In the genomic region with DNA sequence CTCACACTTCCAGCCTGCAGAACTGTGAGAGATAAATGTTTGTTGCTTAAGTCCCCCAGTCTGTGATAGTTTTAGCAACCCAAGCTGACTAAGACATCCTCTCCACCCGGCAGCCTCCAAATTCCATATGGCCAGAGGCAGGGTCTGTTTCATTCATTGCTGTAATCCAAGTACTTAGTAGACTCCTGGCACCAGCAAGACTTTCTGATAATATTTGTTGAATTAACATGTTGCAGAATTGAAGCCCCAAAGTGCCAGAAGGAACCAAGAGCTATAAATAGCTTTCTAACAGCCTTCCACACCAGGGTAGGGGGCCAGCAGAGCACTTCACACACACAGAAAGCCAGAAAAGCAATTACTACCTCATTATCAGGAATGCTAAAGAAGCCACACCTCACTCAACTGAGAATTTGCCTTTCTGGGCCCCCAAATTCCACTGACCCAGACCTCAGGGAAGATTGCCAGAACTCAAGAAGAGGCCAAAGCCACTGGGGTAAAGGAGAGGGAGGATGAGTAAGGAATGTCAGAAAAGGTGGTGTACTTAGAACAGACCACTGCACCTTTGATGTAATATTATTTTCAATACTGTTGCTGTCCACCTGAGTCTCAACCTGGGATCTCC, we compare ENCODE assay signal across 14 cellular contexts. TPM values are rescaled to one million over a fixed set of nuclear protein-coding genes. Genes with fewer than 3 reads are reported as not detected.
A peak's percentile ranks its signal among the peaks of the same experiment; 100 is the strongest.
DNase-seq lines count a peak whose midpoint lies in the region; ATAC-seq, FAIRE-seq and TF ChIP-seq lines count a peak whose summit lies in the region.
"Had no signal": no experiment of that assay in that cellular context is flagged by ENCODE, and none has a peak within 500 bp of the region (broad histone marks: within the 10 kb centered on the region; RNA-seq: fewer than 3 reads in every experiment).

No MANE protein-coding gene starts in this region.

- dilution Hi-C loops in endothelial cell of umbilical vein (cut with MboI; ENCODE audit: extremely low pct_ligation_motif_present, low sequenced_read_pairs) = no loop called here

- peaks cover 0 to 8% (median 0%) of the 10 kb centered on the region in 11 experiments; a peak in 1 of 22 replicates for H3K9me3 ChIP-seq in BLaER1 treated with 17β-estradiol and CSF1 and Interleukin-3, amounts not matched to agents 10 nM and 100 nM (replicated peaks in 1 of 11)
- H3K9me3 ChIP-seq in endothelial cell of umbilical vein (replicated peaks; ENCODE audit: control insufficient read depth, insufficient read depth, low read length) = no peaks in the 10 kb centered on the region
- H3K9me3 ChIP-seq in osteoblast (ENCODE audit: low read depth, low read length) = no peaks in the 10 kb centered on the region

- H3K27me3 ChIP-seq in BLaER1 treated with 17β-estradiol and CSF1 and Interleukin-3, amounts not matched to agents 10 nM and 100 nM = no peaks in the 10 kb centered on the region
- H3K27me3 ChIP-seq in endothelial cell of umbilical vein (ENCODE audit: control insufficient read depth in 2 of 2, insufficient read depth in 2 of 2, low read length in 2 of 2) (no peaks in the 10 kb centered on the region), osteoblast (ENCODE audit: insufficient read depth, low read length) (no peaks in the 10 kb centered on the region)

- CTCF ChIA-PET in endothelial cell of umbilical vein (lab: Charles Lee) = no interaction called here

- peak; percentile 54 to 79 for DNase-seq in NCI-H524 (lab: John Stamatoyannopoulos, UW)
- peak; percentile 37 for DNase-seq in endothelial cell of umbilical vein (ENCODE audit: low read depth, low spot score)
- no peak for DNase-seq in osteoblast (ENCODE audit: insufficient read length, low spot score, missing footprints)
- no peak for DNase-seq in NAMALWA (ENCODE audit: low spot score)
- DNase-seq in DMS53 treated with DMSO at 0.1 percent for 48 hours (lab: John Stamatoyannopoulos, UW; ENCODE audit: unreplicated experiment) = no peak
- DNase-seq: activated CD4-positive, alpha-beta T cell treated with anti-CD3 and anti-CD28 coated beads for 4 hours; activated naive CD4-positive, alpha-beta T cell; posterior cingulate gyrus; SIG-M5 had no signal

- FAIRE-seq in endothelial cell of umbilical vein (lab: Jason Lieb, UNC) = no peak
- FAIRE-seq: GM12891 had no signal

- no peak for ATAC-seq in HG02885 (IDR thresholded peaks at IDR 0.05; ENCODE audit: poor library complexity, unreplicated experiment)
- ATAC-seq in HG02840 (IDR thresholded peaks at IDR 0.05; ENCODE audit: low FRiP score, unreplicated experiment) = no peak
- ATAC-seq: CD8-positive, alpha-beta T cell had no signal

- no peak overlapping the region for H3K9ac ChIP-seq in BLaER1 treated with 17β-estradiol and CSF1 and Interleukin-3, amounts not matched to agents 10 nM and 100 nM
- H3K9ac ChIP-seq in endothelial cell of umbilical vein (replicated peaks; ENCODE audit: extremely low read depth, insufficient read depth, low read length) = no peak overlapping the region

- H3K79me2 ChIP-seq in endothelial cell of umbilical vein (ENCODE audit: control insufficient read depth, insufficient read depth, low read length) (peaks cover 81% of the 10 kb centered on the region), osteoblast (ENCODE audit: insufficient read depth, low read length) (peaks cover 58% of the 10 kb centered on the region)

- no peak overlapping the region for H3K27ac ChIP-seq in BLaER1 treated with 17β-estradiol and CSF1 and Interleukin-3, amounts not matched to agents 10 nM and 100 nM
- peak overlapping the region; percentile 93 for H3K27ac ChIP-seq in endothelial cell of umbilical vein (ENCODE audit: insufficient read depth, low read depth, low read length)
- peak overlapping the region; percentile 99 for H3K27ac ChIP-seq in osteoblast (ENCODE audit: low read depth, low read length)

- peaks cover 0 to 27% (median 6%) of the 10 kb centered on the region in 11 experiments; a peak in 9 of 22 replicates for H4K20me1 ChIP-seq in BLaER1 treated with 17β-estradiol and CSF1 and Interleukin-3, amounts not matched to agents 10 nM and 100 nM
- H4K20me1 ChIP-seq in endothelial cell of umbilical vein (replicated peaks; ENCODE audit: control insufficient read depth, extremely low read depth, insufficient read depth, low read length) (no peaks in the 10 kb centered on the region), osteoblast (ENCODE audit: insufficient read depth, low read length) (no peaks in the 10 kb centered on the region)

- no peak for TF ChIP-seq POLR2A in endothelial cell of umbilical vein (IDR thresholded peaks at IDR 0.05; ENCODE audit: low read depth, low read length)

- peak overlapping the region in 10 of 11 experiments; percentile 45 to 76 (median 66); a peak in 12 of 22 replicates for H3K4me2 ChIP-seq in BLaER1 treated with 17β-estradiol and CSF1 and Interleukin-3, amounts not matched to agents 10 nM and 100 nM
- peak overlapping the region; percentile 56 for H3K4me2 ChIP-seq in endothelial cell of umbilical vein (ENCODE audit: insufficient read depth, low read length)
- H3K4me2 ChIP-seq in osteoblast (ENCODE audit: insufficient read depth, low read length) = peak overlapping the region; percentile 15

- H2AFZ ChIP-seq in endothelial cell of umbilical vein (ENCODE audit: low read depth, low read length) = no peak overlapping the region
- no peak overlapping the region for H2AFZ ChIP-seq in osteoblast (ENCODE audit: low read length)

- POLR2A ChIA-PET in endothelial cell of umbilical vein (lab: Charles Lee) = interaction anchor here (1.0 kb wide), 1 partner anchor 13 kb away, joined by 3 read pairs; no protein-coding TSS in a partner anchor

- intact Hi-C loops in endothelial cell of umbilical vein (cut with micrococcal nuclease) = no loop called here

- BruUV-seq in endothelial cell of umbilical vein (replicated peaks; lab: Mats Ljungman, UMichigan) = no TSS peak

- no peaks in the 10 kb centered on the region for H3K9me1 ChIP-seq in endothelial cell of umbilical vein (replicated peaks; ENCODE audit: control insufficient read depth, extremely low read depth, insufficient read depth, low read length)

- TF ChIP-seq CTCF in endothelial cell of umbilical vein (IDR thresholded peaks at IDR 0.05; ENCODE audit: extremely low read depth in 1 of 2, insufficient read depth in 1 of 2, low read depth in 1 of 2, low read length in 2 of 2) = no peak
- no peak for TF ChIP-seq CTCF in osteoblast (IDR thresholded peaks at IDR 0.05; ENCODE audit: extremely low read depth, low read depth, low read length)

- H3K36me3 ChIP-seq in BLaER1 treated with 17β-estradiol and CSF1 and Interleukin-3, amounts not matched to agents 10 nM and 100 nM = peaks cover 0 to 14% (median 0%) of the 10 kb centered on the region in 11 experiments; a peak in 3 of 22 replicates
- H3K36me3 ChIP-seq in endothelial cell of umbilical vein (ENCODE audit: control insufficient read depth in 2 of 2, extremely low read depth in 1 of 2, insufficient read depth in 2 of 2, low read length in 2 of 2) (no peaks in the 10 kb centered on the region), osteoblast (ENCODE audit: insufficient read depth, low read length) (no peaks in the 10 kb centered on the region)

- no peak overlapping the region for H3K4me3 ChIP-seq in BLaER1 treated with 17β-estradiol and CSF1 and Interleukin-3, amounts not matched to agents 10 nM and 100 nM
- H3K4me3 ChIP-seq in endothelial cell of umbilical vein (replicated peaks in 1 of 3; ENCODE audit: insufficient read depth in 1 of 3, low read depth in 1 of 3, low read length in 3 of 3) = no peak overlapping the region
- H3K4me3 ChIP-seq in osteoblast (ENCODE audit: insufficient read depth, low read length) = no peak overlapping the region

- peaks cover 73 to 90% (median 85%) of the 10 kb centered on the region in 10 experiments for H3K4me1 ChIP-seq in BLaER1 treated with 17β-estradiol and CSF1 and Interleukin-3, amounts not matched to agents 10 nM and 100 nM
- peaks cover 84% of the 10 kb centered on the region for H3K4me1 ChIP-seq in endothelial cell of umbilical vein (ENCODE audit: control insufficient read depth, extremely low read depth, insufficient read depth, low read length)
- H3K4me1 ChIP-seq in osteoblast (ENCODE audit: insufficient read depth, low read length) = peaks cover 89% of the 10 kb centered on the region

TF ChIP-seq in endothelial cell of umbilical vein, 7 proteins besides CTCF, POLR2A, EP300 and RAD21:
- no peak for TF ChIP-seq GATA2 (IDR thresholded peaks at IDR 0.05; ENCODE audit: insufficient read depth, insufficient read length, low read depth, low read length)
- TF ChIP-seq JUN (IDR thresholded peaks at IDR 0.05; ENCODE audit: borderline replicate concordance, insufficient read depth, insufficient read length, low read depth) = no peak
- no peak for TF ChIP-seq POLR2AphosphoS5 (IDR thresholded peaks at IDR 0.05; ENCODE audit: insufficient read depth, low read depth, low read length)
TF ChIP-seq in endothelial cell of umbilical vein: peak in this region for 0.

RNA-seq across cellular contexts. Expression of a gene that starts 5.7 kb away (rescaled TPM):
- total RNA-seq in endothelial cell of umbilical vein = 39.2 and 39.7 TPM in 2 replicates
- 22.1 and 23.2 TPM in 2 replicates for polyA plus RNA-seq in endothelial cell of umbilical vein
- polyA plus RNA-seq in endothelial cell of umbilical vein (2011; cell fraction: cytosol; rRNA removed) = 14.3 and 16.9 TPM in 2 replicates
- 86.8 and 90.9 TPM in 2 replicates for polyA plus RNA-seq in endothelial cell of umbilical vein (2011; cell fraction: nucleus; rRNA removed)
- 13.3 and 14.4 TPM in 2 replicates for polyA plus RNA-seq in endothelial cell of umbilical vein (2012)
- polyA minus RNA-seq in endothelial cell of umbilical vein = 47.1 and 47.2 TPM in 2 replicates
- 4.5 TPM for polyA minus RNA-seq in endothelial cell of umbilical vein (2011; cell fraction: cytosol; rRNA and poly(A)+ RNA removed)
- 73.2 and 79.1 TPM in 2 replicates for polyA minus RNA-seq in endothelial cell of umbilical vein (2011; cell fraction: nucleus; rRNA and poly(A)+ RNA removed)
- 7.6 and 7.7 TPM in 2 replicates for total RNA-seq in osteoblast

RNA-seq across cellular contexts. Expression of a gene that starts 31.7 kb away (rescaled TPM):
- total RNA-seq in endothelial cell of umbilical vein (44.3 and 46.9 TPM in 2 replicates), osteoblast (24.2 and 26.8 TPM in 2 replicates)
- 14.7 and 21.1 TPM in 2 replicates for polyA plus RNA-seq in endothelial cell of umbilical vein
- 26.5 and 30.0 TPM in 2 replicates for polyA plus RNA-seq in endothelial cell of umbilical vein (2011; cell fraction: cytosol; rRNA removed)
- 10.6 and 15.9 TPM in 2 replicates for polyA plus RNA-seq in endothelial cell of umbilical vein (2011; cell fraction: nucleus; rRNA removed)
- 38.7 and 57.2 TPM in 2 replicates for polyA plus RNA-seq in endothelial cell of umbilical vein (2012)
- polyA minus RNA-seq in endothelial cell of umbilical vein = 8.0 and 8.3 TPM in 2 replicates
- polyA minus RNA-seq in endothelial cell of umbilical vein (2011; cell fraction: cytosol; rRNA and poly(A)+ RNA removed) = 17.1 TPM
- polyA minus RNA-seq in endothelial cell of umbilical vein (2011; cell fraction: nucleus; rRNA and poly(A)+ RNA removed) = 5.1 and 5.8 TPM in 2 replicates

Comparison
In these comparisons a context has a peak if more than half of its experiments do, and no peak if none do; other contexts are left out.
1. H3K27ac ChIP-seq: peak in endothelial cell of umbilical vein (single experiment) and osteoblast (single experiment); none in BLaER1 treated with 17β-estradiol and CSF1 and Interleukin-3, amounts not matched to agents 10 nM and 100 nM (0 of 11).
2. H3K4me2 ChIP-seq: peak in every context shown above with its lines; median percentile 66 in BLaER1 treated with 17β-estradiol and CSF1 and Interleukin-3, amounts not matched to agents 10 nM and 100 nM; 56 in endothelial cell of umbilical vein; 15 in osteoblast.
3. DNase-seq: peak in NCI-H524 (2 of 2) and endothelial cell of umbilical vein (single experiment); none in osteoblast (single experiment), NAMALWA (single experiment) and DMS53 treated with DMSO at 0.1 percent for 48 hours (single experiment).